Comparison of ENCODE assay signal across 1 cellular context in genomic region chr3:129428382-129429079, GRCh38.
TF ChIP-seq lines count a peak whose summit lies in the region.

Gene EFCAB12, minus strand, starts transcription at chr3:129428636. Its CDS starts 148 bp downstream, at chr3:129428488.

TF ChIP-seq in K562, 482 proteins besides CTCF, POLR2A, EP300 and RAD21 (continued from another document and continues in another):
- peak; percentile 93 for TF ChIP-seq RAD51 (IDR thresholded peaks at IDR 0.05; ENCODE audit: borderline replicate concordance, low read depth)
- no peak for TF ChIP-seq ATF3 (IDR thresholded peaks at IDR 0.05)
- no peak for TF ChIP-seq ATF3 (CRISPR knock-in tag; conservative IDR thresholded peaks at IDR 0.05)
- peak; percentile 80 for TF ChIP-seq BMI1 (IDR thresholded peaks at IDR 0.05; ENCODE audit: low read length)
- TF ChIP-seq JUNB (CRISPR knock-in tag; conservative IDR thresholded peaks at IDR 0.05), result no peak
- no peak for TF ChIP-seq CBX8 (IDR thresholded peaks at IDR 0.05; ENCODE audit: borderline replicate concordance, extremely low read depth, low read depth, low read length, poor library complexity, severe bottlenecking)
- TF ChIP-seq TAF1 (IDR thresholded peaks at IDR 0.05; ENCODE audit: control insufficient read depth, extremely low read depth, insufficient read depth, low read length, severe bottlenecking), result no peak
- no peak for TF ChIP-seq TAF7 (tag; IDR thresholded peaks at IDR 0.05)
- 0 out of 2 replicates have a peak, but pooled peaks have one; percentile 16 for TF ChIP-seq CXXC5 (CRISPR knock-in tag; IDR thresholded peaks at IDR 0.05)
- no peak for TF ChIP-seq ELF2 (CRISPR knock-in tag; IDR thresholded peaks at IDR 0.05)
- TF ChIP-seq PTRF (tag; IDR thresholded peaks at IDR 0.05), result no peak
- no peak for TF ChIP-seq CHD1 (IDR thresholded peaks at IDR 0.05; ENCODE audit: low read length)
- TF ChIP-seq PTBP1 (IDR thresholded peaks at IDR 0.05; ENCODE audit: low read depth, low read length), result no peak
- TF ChIP-seq TCFL5 (CRISPR knock-in tag; conservative IDR thresholded peaks at IDR 0.05), result no peak
- no peak for TF ChIP-seq PML (IDR thresholded peaks at IDR 0.05; ENCODE audit: low read length)
- TF ChIP-seq SP1 (CRISPR knock-in tag; IDR thresholded peaks at IDR 0.05), result peak; percentile 81
- no peak for TF ChIP-seq RREB1 (CRISPR knock-in tag; IDR thresholded peaks at IDR 0.05)
- TF ChIP-seq YY1 (IDR thresholded peaks at IDR 0.05; ENCODE audit: borderline replicate concordance in 1 of 3, control insufficient read depth in 1 of 3, extremely low read depth in 1 of 3, insufficient read depth in 3 of 3, insufficient read length in 1 of 3, insufficient replicate concordance in 2 of 3, low read depth in 1 of 3, low read length in 2 of 3), result peak in 1 of 3 experiments; percentile 27
- TF ChIP-seq E2F1 (CRISPR knock-in tag; IDR thresholded peaks at IDR 0.05), result no peak
- TF ChIP-seq FOXA1 (IDR thresholded peaks at IDR 0.05; ENCODE audit: borderline replicate concordance), result no peak
- no peak for TF ChIP-seq JUN (IDR thresholded peaks at IDR 0.05; ENCODE audit: borderline replicate concordance, low read depth, low read length)
- no peak for TF ChIP-seq JUN (CRISPR knock-in tag; IDR thresholded peaks at IDR 0.05; ENCODE audit: borderline replicate concordance)
- TF ChIP-seq POLR2B (IDR thresholded peaks at IDR 0.05; ENCODE audit: low read depth, partially characterized antibody), result peak; percentile 43
- TF ChIP-seq TFE3 (CRISPR knock-in tag; IDR thresholded peaks at IDR 0.05), result peak; percentile 87
- no peak for TF ChIP-seq ZNF445 (CRISPR knock-in tag; IDR thresholded peaks at IDR 0.05; ENCODE audit: low read depth)
- no peak for TF ChIP-seq ZNF165 (CRISPR knock-in tag; IDR thresholded peaks at IDR 0.05; ENCODE audit: borderline replicate concordance)
- TF ChIP-seq ZNF695 (CRISPR knock-in tag; IDR thresholded peaks at IDR 0.05), result no peak
- TF ChIP-seq NRF1 (conservative IDR thresholded peaks at IDR 0.05 in 1 of 2, IDR thresholded peaks at IDR 0.05 in 1 of 2), result peak; percentile 34 to 40; a peak in 3 of 4 replicates
- no peak for TF ChIP-seq BACH1 (tag; IDR thresholded peaks at IDR 0.05)
- no peak for TF ChIP-seq ZFP36 (IDR thresholded peaks at IDR 0.05; ENCODE audit: low read depth, low read length, partially characterized antibody)
- 0 out of 2 replicates have a peak, but pooled peaks have one; percentile 31 for TF ChIP-seq NR2C2 (CRISPR knock-in tag; IDR thresholded peaks at IDR 0.05)
- no peak for TF ChIP-seq NR2C2 (tag; IDR thresholded peaks at IDR 0.05)
- no peak for TF ChIP-seq TCF15 (CRISPR knock-in tag; IDR thresholded peaks at IDR 0.05)
- no peak for TF ChIP-seq CLOCK (CRISPR knock-in tag; IDR thresholded peaks at IDR 0.05; ENCODE audit: borderline replicate concordance)
- no peak for TF ChIP-seq DMBX1 (CRISPR knock-in tag; IDR thresholded peaks at IDR 0.05; ENCODE audit: borderline replicate concordance)
- no peak for TF ChIP-seq ZNF766 (CRISPR knock-in tag; conservative IDR thresholded peaks at IDR 0.05)
- TF ChIP-seq ZNF431 (CRISPR knock-in tag; IDR thresholded peaks at IDR 0.05), result no peak
- no peak for TF ChIP-seq ZNF436 (CRISPR knock-in tag; IDR thresholded peaks at IDR 0.05)
- TF ChIP-seq MLLT1 (IDR thresholded peaks at IDR 0.05), result no peak
- peak; percentile 62; the same call in 1 of the 2 replicates for TF ChIP-seq MBD2 (IDR thresholded peaks at IDR 0.05; ENCODE audit: borderline replicate concordance, low read depth)
- no peak for TF ChIP-seq KLF16 (IDR thresholded peaks at IDR 0.05)
- TF ChIP-seq NKRF (IDR thresholded peaks at IDR 0.05; ENCODE audit: borderline replicate concordance), result peak; percentile 87
- TF ChIP-seq DNMT1 (IDR thresholded peaks at IDR 0.05), result no peak
- TF ChIP-seq TSC22D4 (tag; IDR thresholded peaks at IDR 0.05), result no peak
- TF ChIP-seq KDM1A (IDR thresholded peaks at IDR 0.05), result no peak
- TF ChIP-seq ZNF324 (CRISPR knock-in tag; IDR thresholded peaks at IDR 0.05), result no peak
- TF ChIP-seq XRCC4 (IDR thresholded peaks at IDR 0.05; ENCODE audit: extremely low read depth, insufficient read depth, insufficient read length), result no peak
- no peak; the same call in 1 of the 2 replicates for TF ChIP-seq CREM (IDR thresholded peaks at IDR 0.05; ENCODE audit: low read depth)
- 0 out of 2 replicates have a peak, but pooled peaks have one; percentile 40 for TF ChIP-seq E2F4 (CRISPR knock-in tag; IDR thresholded peaks at IDR 0.05; ENCODE audit: low read depth)
- TF ChIP-seq RBFOX2 (IDR thresholded peaks at IDR 0.05; ENCODE audit: low read depth, low read length), result peak; percentile 44; the same call in 1 of the 2 replicates
- no peak for TF ChIP-seq ZSCAN29 (IDR thresholded peaks at IDR 0.05)
